ENCODE assay signal across 12 cellular contexts in genomic region chr14:74586681-74587362, GRCh38.
"Had no signal": no experiment of that assay in that cellular context is flagged by ENCODE, and none has a peak within 500 bp of the region (broad histone marks: within the 10 kb centered on the region; RNA-seq: fewer than 3 reads in every experiment).

No MANE protein-coding gene starts in this region.

- H3K27ac ChIP-seq: cardiac muscle cell, parathyroid adenoma, vagina had no signal

- ATAC-seq: heart right ventricle had no signal

- H3K9me3 ChIP-seq: heart right ventricle, tibial nerve, vagina had no signal

- H3K27me3 ChIP-seq: cardiac muscle cell, heart right ventricle, tibial nerve, vagina had no signal

- H3K36me3 ChIP-seq: cardiac muscle cell, heart right ventricle, vagina had no signal

- H3K4me3 ChIP-seq: cardiac muscle cell, heart right ventricle, skin epidermis, tibial nerve, vagina had no signal

- DNase-seq: activated CD4-positive, alpha-beta memory T cell treated with anti-CD3 and anti-CD28 coated beads, Interleukin-2, amount 10 ng/mL, durations not matched to agents 7 days and 5 days; activated gamma-delta T cell treated with Interleukin-2 at 50 U/mL for 16 hours; activated T-cell treated with anti-CD3 and anti-CD28 coated beads, Interleukin-2, amount 50 U/mL, for 48 hours; effector CD4-positive, alpha-beta T cell; foreskin melanocyte; heart right ventricle; retina had no signal
